Comparison of ENCODE assay signal across 22 cellular contexts in the genomic region with DNA sequence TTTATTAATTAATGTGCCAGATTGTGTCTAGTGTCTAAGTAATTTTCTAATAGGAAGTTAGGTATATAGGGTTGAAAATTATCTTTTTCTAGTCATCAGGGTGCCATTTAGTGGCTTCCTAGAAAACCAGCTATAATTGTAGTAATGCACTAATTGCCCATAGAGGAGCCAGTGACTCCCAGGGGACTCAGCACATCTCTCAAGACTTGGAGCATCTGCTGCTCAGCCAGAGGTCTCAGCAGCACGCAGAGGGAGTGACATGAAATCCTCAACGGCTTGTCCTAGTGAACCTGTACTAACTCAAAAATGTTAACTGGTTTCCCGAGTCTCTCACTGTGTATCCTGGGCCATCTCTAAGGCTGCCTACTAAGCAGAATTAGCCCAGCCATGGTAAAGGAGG.
A peak's percentile ranks its signal among the peaks of the same experiment; 100 is the strongest.
DNase-seq lines count a peak whose midpoint lies in the region; ATAC-seq lines count a peak whose summit lies in the region.
"Had no signal": no experiment of that assay in that cellular context is flagged by ENCODE, and none has a peak within 500 bp of the region (broad histone marks: within the 10 kb centered on the region; RNA-seq: fewer than 3 reads in every experiment).

No MANE protein-coding gene starts in this region.

- H3K27me3 ChIP-seq in MG63 = no peaks in the 10 kb centered on the region; the same call in 1 of the 2 replicates

- H3K36me3 ChIP-seq in MG63 = no peaks in the 10 kb centered on the region
- H3K36me3 ChIP-seq: thoracic aorta had no signal

- H3K27ac ChIP-seq in caudate nucleus (ENCODE audit: low read depth, low read length) = peak overlapping the region; percentile 98
- H3K27ac ChIP-seq: thoracic aorta, VCaP had no signal

- H3K9me3 ChIP-seq in MG63 = peaks cover 3% of the 10 kb centered on the region; the same call in 1 of the 2 replicates
- H3K9me3 ChIP-seq: thoracic aorta had no signal

- DNase-seq in NCI-H1417 (lab: John Stamatoyannopoulos, UW) = peak; percentile 14 to 53 (median 17)
- DNase-seq in NCI-H1417 treated with DMSO at 0.1 percent for 48 hours (lab: John Stamatoyannopoulos, UW) = no peak
- peak; percentile 87 to 95 for DNase-seq in NCI-H524 (lab: John Stamatoyannopoulos, UW)
- peak in 6 of 61 donors; percentile 7 to 23 (median 20) for DNase-seq in caudate nucleus (lab: John Stamatoyannopoulos, UW)
- no peak for DNase-seq in MG63
- no peak for DNase-seq in midbrain (lab: John Stamatoyannopoulos, UW)
- no peak for DNase-seq in ACHN
- DNase-seq: activated CD4-positive, alpha-beta T cell treated with anti-CD3 and anti-CD28 coated beads, Interleukin-2, amount 50 U/mL, for 1 hour; activated CD8-positive, alpha-beta memory T cell treated with anti-CD3 and anti-CD28 coated beads, Interleukin-2, amount 10 ng/mL, durations not matched to agents 7 days and 5 days; activated naive CD4-positive, alpha-beta T cell; activated T-cell treated with anti-CD3 and anti-CD28 coated beads, Interleukin-2, amount 50 U/mL, for 48 hours; AML-193; CD8-positive, alpha-beta T cell; DMS53; immature natural killer cell; mesendoderm; stimulated activated CD4-positive, alpha-beta T cell treated with anti-CD3 and anti-CD28 coated beads, Interleukin-15, amount 100 ng/mL, for 24 hours; stimulated activated naive CD4-positive, alpha-beta T cell had no signal

- in situ Hi-C loops in ACHN (cut with HindIII; ENCODE audit: low pct_ligation_motif_present, low pct_unique_long_range_greater_than_20kb, low sequenced_read_pairs) = no loop called here

- no peak overlapping the region for H3K4me3 ChIP-seq in MG63
- H3K4me3 ChIP-seq: thoracic aorta had no signal

- no peak for ATAC-seq in HG02588 (IDR thresholded peaks at IDR 0.05; ENCODE audit: unreplicated experiment)
- ATAC-seq: activated CD8-positive, alpha-beta memory T cell treated with anti-CD3 and anti-CD28 coated beads, Interleukin-2, amount 10 ng/mL, durations not matched to agents 7 days and 5 days; CD8-positive, alpha-beta T cell; left lobe of liver had no signal

Comparison
In these comparisons a context has a peak if more than half of its experiments do, and no peak if none do; other contexts are left out.
1. DNase-seq: peak in NCI-H1417 (3 of 3) and NCI-H524 (2 of 2); none in NCI-H1417 treated with DMSO at 0.1 percent for 48 hours (single experiment), MG63 (single experiment), midbrain (single experiment) and ACHN (single experiment).